ENCODE assay signal across 8 cellular contexts in genomic region chr2:27891063-27891819, GRCh38. TPM values are rescaled to one million over a fixed set of nuclear protein-coding genes. Genes with fewer than 3 reads are reported as not detected.
DNase-seq lines count a peak whose midpoint lies in the region; ATAC-seq, FAIRE-seq and TF ChIP-seq lines count a peak whose summit lies in the region.

No MANE protein-coding gene starts in this region.

- no peak for ATAC-seq in GM21619 (IDR thresholded peaks at IDR 0.05; ENCODE audit: unreplicated experiment)

- H3K4me3 ChIP-seq in cardiac fibroblast (replicated peaks in 1 of 2; ENCODE audit: low read depth in 2 of 2, low read length in 2 of 2) = peak overlapping the region; percentile 79 to 84
- H3K4me3 ChIP-seq in keratinocyte (ENCODE audit: control insufficient read depth in 2 of 3, extremely low read depth in 1 of 3, insufficient read depth in 2 of 3, low read depth in 1 of 3, low read length in 3 of 3) = peak overlapping the region; percentile 79 to 90 (median 83)

- no peaks in the 10 kb centered on the region for H3K27me3 ChIP-seq in keratinocyte (ENCODE audit: control insufficient read depth, extremely low read depth, insufficient read depth, low read length)

- no peaks in the 10 kb centered on the region for H4K20me1 ChIP-seq in keratinocyte (ENCODE audit: control insufficient read depth, extremely low read depth, insufficient read depth, low read length)

- peaks cover 37% of the 10 kb centered on the region for H3K36me3 Mint-ChIP-seq in HFFc6 (ENCODE audit: low read depth)

- DNase-seq in EH (ENCODE audit: low read depth) (peak; percentile 55), HFFc6 (peak; percentile 51), NCI-H2107 (lab: John Stamatoyannopoulos, UW) (peak; percentile 13), cardiac fibroblast (ENCODE audit: low read depth in 2 of 2) (peak; percentile 86 to 95), keratinocyte (ENCODE audit: low read depth, low spot score) (no peak)
- DNase-seq in activated CD4-positive, CD25-positive, alpha-beta regulatory T cell treated with anti-CD3 and anti-CD28 coated beads, Interleukin-2, amount 50 U/mL, for 16 hours (ENCODE audit: low read depth, low spot score) = peak; percentile 82
- peak; percentile 88 for DNase-seq in stimulated activated CD4-positive, alpha-beta T cell treated with anti-CD3 and anti-CD28 coated beads, Interleukin-15, amount 100 ng/mL, for 24 hours

- H3K4me1 Mint-ChIP-seq in HFFc6 (ENCODE audit: low read depth) = peaks cover 61% of the 10 kb centered on the region

- TF ChIP-seq CTCF in HFFc6 (IDR thresholded peaks at IDR 0.05) (no peak), cardiac fibroblast (IDR thresholded peaks at IDR 0.05; ENCODE audit: low read depth, low read length) (no peak), keratinocyte (optimal IDR thresholded peaks at IDR 0.05 in 1 of 3, IDR thresholded peaks at IDR 0.05 in 1 of 3, conservative IDR thresholded peaks at IDR 0.05 in 1 of 3; ENCODE audit: extremely low read depth in 1 of 3, insufficient read depth in 2 of 3, low read length in 3 of 3) (no peak)

- no peak for FAIRE-seq in keratinocyte (lab: Jason Lieb, UNC)

- no peaks in the 10 kb centered on the region for H3K9me3 Mint-ChIP-seq in HFFc6

- H3K9ac ChIP-seq in keratinocyte (ENCODE audit: control insufficient read depth, extremely low read depth, insufficient read depth, low read length) = peak overlapping the region; percentile 98

- H3K27ac ChIP-seq in keratinocyte (ENCODE audit: control insufficient read depth, insufficient read depth, low read length) = peak overlapping the region; percentile 93

- H3K27me3 Mint-ChIP-seq in HFFc6 (ENCODE audit: insufficient read depth) = peaks cover 2% of the 10 kb centered on the region; the same call in 1 of the 2 replicates

- peak overlapping the region; percentile 97 for H3K4me3 Mint-ChIP-seq in HFFc6

- H2AFZ ChIP-seq in keratinocyte (ENCODE audit: control insufficient read depth, low read length) = peak overlapping the region; percentile 94

- H3K9me3 ChIP-seq in keratinocyte (ENCODE audit: control insufficient read depth, low read depth, low read length) = no peaks in the 10 kb centered on the region

- peak overlapping the region; percentile 98 for H3K27ac Mint-ChIP-seq in HFFc6

- H3K79me2 ChIP-seq in keratinocyte (ENCODE audit: control insufficient read depth, insufficient read depth, low read length) = peaks cover 6% of the 10 kb centered on the region

- H3K4me2 ChIP-seq in keratinocyte (ENCODE audit: control insufficient read depth, extremely low read depth, insufficient read depth, low read depth, low read length) = peak overlapping the region; percentile 92

- dilution Hi-C loops in keratinocyte (cut with MboI; ENCODE audit: extremely low pct_ligation_motif_present, low sequenced_read_pairs) = no loop called here

- H3K4me1 ChIP-seq in keratinocyte (ENCODE audit: control insufficient read depth, extremely low read depth, insufficient read depth, low read length) = peaks cover 14% of the 10 kb centered on the region

- H3K9me1 ChIP-seq in keratinocyte (ENCODE audit: control insufficient read depth, extremely low read depth, insufficient read depth, low read length) = no peaks in the 10 kb centered on the region

- peaks cover 0 to 2% of the 10 kb centered on the region in 2 experiments for H3K36me3 ChIP-seq in keratinocyte (ENCODE audit: control insufficient read depth in 2 of 2, extremely low read depth in 1 of 2, insufficient read depth in 2 of 2, low read length in 2 of 2)

RNA-seq across cellular contexts. Expression of gene BABAM2, which starts 0.7 kb away (rescaled TPM):
- total RNA-seq in HFFc6 (2021; fragmentation: NEBNext Ultra II Directional; extraction: Animal tissue kit (Norgen Biotek cat#: 25700)) = 10 to 100 TPM; 30.8 to 46.6 (median 41.2) TPM
- polyA plus RNA-seq in keratinocyte = 24.3 to 30.3 TPM (median 29.8 TPM) in 3 replicates
- polyA plus RNA-seq in keratinocyte (2011; ENCODE audit: low read depth) = 5.8 TPM
- 29.7 and 48.3 TPM in 2 replicates for polyA plus RNA-seq in keratinocyte (2011; cell fraction: cytosol; rRNA removed)
- polyA plus RNA-seq in keratinocyte (2011; cell fraction: nucleus; rRNA removed) = 29.3 and 30.2 TPM in 2 replicates
- polyA plus RNA-seq in keratinocyte (2012; ENCODE audit: low replicate concordance) = 28.1 and 29.8 TPM in 2 replicates
- 16.4 to 31.4 TPM (median 28.3 TPM) in 3 replicates for polyA minus RNA-seq in keratinocyte
- 17.6 TPM for polyA minus RNA-seq in keratinocyte (2011; cell fraction: cytosol; rRNA and poly(A)+ RNA removed)
- polyA minus RNA-seq in keratinocyte (2011; cell fraction: nucleus; rRNA and poly(A)+ RNA removed) = 20.4 and 55.5 TPM in 2 replicates

RNA-seq across cellular contexts. Expression of gene RBKS, which starts 1.1 kb away (rescaled TPM):
- total RNA-seq in HFFc6 (2021; fragmentation: NEBNext Ultra II Directional; extraction: Animal tissue kit (Norgen Biotek cat#: 25700)) = 1 to 10 TPM; 1.8 to 3.1 (median 2.7) TPM
- polyA plus RNA-seq in keratinocyte = 1.5 to 1.9 TPM (median 1.8 TPM) in 3 replicates
- polyA plus RNA-seq in keratinocyte (2011; ENCODE audit: low read depth) = 0.31 TPM
- polyA plus RNA-seq in keratinocyte (2011; cell fraction: cytosol; rRNA removed) = 2.0 and 2.3 TPM in 2 replicates
- 1.7 and 2.5 TPM in 2 replicates for polyA plus RNA-seq in keratinocyte (2011; cell fraction: nucleus; rRNA removed)
- 1.4 and 1.6 TPM in 2 replicates for polyA plus RNA-seq in keratinocyte (2012; ENCODE audit: low replicate concordance)
- 0.30 to 2.2 TPM (median 1.1 TPM) in 3 replicates for polyA minus RNA-seq in keratinocyte
- polyA minus RNA-seq in keratinocyte (2011; cell fraction: cytosol; rRNA and poly(A)+ RNA removed) = not detected
- polyA minus RNA-seq in keratinocyte (2011; cell fraction: nucleus; rRNA and poly(A)+ RNA removed) = 1.4 and 1.7 TPM in 2 replicates
